8 cellular contexts compared by ENCODE assay signal in the genomic region with DNA sequence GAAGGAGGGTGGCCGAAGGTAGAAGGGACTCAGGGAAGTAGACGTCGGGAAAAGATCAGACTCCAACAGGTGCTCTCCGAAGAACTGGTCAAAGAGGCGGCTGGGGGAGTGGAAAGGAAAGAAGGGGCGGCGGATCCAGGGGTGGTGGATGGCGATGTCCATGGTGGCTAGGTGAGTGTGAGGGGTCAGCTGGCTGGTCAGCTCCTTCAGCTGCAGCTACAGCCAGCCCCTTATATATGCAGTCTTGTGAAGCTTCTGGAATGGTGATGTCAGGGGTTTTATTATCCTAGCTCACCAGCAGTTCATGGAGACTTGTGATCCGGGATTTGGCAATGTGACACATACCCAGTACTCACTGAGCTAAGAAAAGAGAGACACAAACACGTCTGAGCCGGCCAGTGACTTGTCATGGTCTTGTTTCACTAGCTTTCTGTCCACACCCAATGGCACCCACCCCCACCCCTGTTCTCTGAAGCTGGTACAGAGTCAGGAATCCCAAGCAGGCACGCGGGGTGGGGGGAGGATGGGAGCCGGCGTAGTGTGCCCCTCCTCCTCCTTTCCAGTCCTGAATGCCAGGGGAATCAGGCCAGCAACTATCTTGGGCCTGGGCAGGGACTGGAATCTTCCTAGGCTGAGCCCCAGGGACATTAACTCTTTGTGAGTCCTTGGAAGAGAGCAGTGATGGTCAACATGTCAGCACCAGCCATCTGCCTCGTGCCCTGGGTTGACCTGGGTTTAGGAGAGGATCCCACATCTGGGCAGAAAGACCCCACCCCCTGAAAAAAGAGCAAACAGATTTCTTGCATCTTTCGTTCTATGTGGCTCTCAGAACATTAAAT. TPM values are rescaled to one million over a fixed set of nuclear protein-coding genes. Genes with fewer than 3 reads are reported as not detected.
A peak's percentile ranks its signal among the peaks of the same experiment; 100 is the strongest.
DNase-seq lines count a peak whose midpoint lies in the region; ATAC-seq lines count a peak whose summit lies in the region.

A gene with protein sequence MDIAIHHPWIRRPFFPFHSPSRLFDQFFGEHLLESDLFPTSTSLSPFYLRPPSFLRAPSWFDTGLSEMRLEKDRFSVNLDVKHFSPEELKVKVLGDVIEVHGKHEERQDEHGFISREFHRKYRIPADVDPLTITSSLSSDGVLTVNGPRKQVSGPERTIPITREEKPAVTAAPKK (minus strand): TSS at position 208 of the 839 bp plus-strand sequence. CDS start 46 bp downstream, at position 162.

- H3K4me1 Mint-ChIP-seq in activated T-helper 2 cell treated with anti-CD3 and anti-CD28 coated beads, Interferon-gamma antibody, Interleukin-2, Interleukin-4, amounts not matched to agents 10 μg/mL and 5 μg/mL and 100 μg/mL, durations not matched to agents 14 hours and 24 hours and 36 hours (ENCODE audit: low read depth): no peaks in the 10 kb centered on the region

- no CpG with 5 or more reads among the region's 17 CpGs for WGBS in neuronal stem cell (ENCODE audit: extremely low coverage in 2 of 2, insufficient read length in 2 of 2, insufficient replicate concordance in 1 of 2), 2 donors

- peaks cover 5 to 13% of the 10 kb centered on the region in 2 donors for H3K4me1 ChIP-seq in neuronal stem cell (ENCODE audit: control insufficient read depth in 2 of 2, insufficient read depth in 1 of 2, low read depth in 1 of 2, low read length in 2 of 2)

- no peaks in the 10 kb centered on the region for H3K36me3 ChIP-seq in neuronal stem cell (replicated peaks in 1 of 2; ENCODE audit: control insufficient read depth in 2 of 2, insufficient read depth in 2 of 2, low read length in 2 of 2)

- H2BK15ac ChIP-seq in neuronal stem cell (ENCODE audit: low read length): peak within 1 kb of the TSS; percentile 45

- H3K4me3 Mint-ChIP-seq in activated T-helper 2 cell treated with anti-CD3 and anti-CD28 coated beads, Interferon-gamma antibody, Interleukin-2, Interleukin-4, amounts not matched to agents 10 μg/mL and 5 μg/mL and 100 μg/mL, durations not matched to agents 14 hours and 24 hours and 36 hours (ENCODE audit: low read depth): no peak within 1 kb of the TSS

- peak within 1 kb of the TSS; percentile 0 for H3K23ac ChIP-seq in neuronal stem cell (ENCODE audit: low read depth, low read length, poor library complexity)

- no peaks in the 10 kb centered on the region for H3K9me3 Mint-ChIP-seq in activated T-helper 2 cell treated with anti-CD3 and anti-CD28 coated beads, Interferon-gamma antibody, Interleukin-2, Interleukin-4, amounts not matched to agents 10 μg/mL and 5 μg/mL and 100 μg/mL, durations not matched to agents 14 hours and 24 hours and 36 hours

- peaks cover 35% of the 10 kb centered on the region for H3K27me3 Mint-ChIP-seq in activated T-helper 2 cell treated with anti-CD3 and anti-CD28 coated beads, Interferon-gamma antibody, Interleukin-2, Interleukin-4, amounts not matched to agents 10 μg/mL and 5 μg/mL and 100 μg/mL, durations not matched to agents 14 hours and 24 hours and 36 hours (ENCODE audit: low read depth)

- intact Hi-C loops in activated T-helper 2 cell treated with anti-CD3 and anti-CD28 coated beads, Interferon-gamma antibody, Interleukin-2, Interleukin-4, amounts not matched to agents 10 μg/mL and 5 μg/mL and 100 μg/mL, durations not matched to agents 14 hours and 24 hours and 36 hours (cut with micrococcal nuclease): no loop called here

- H2BK120ac ChIP-seq in neuronal stem cell (ENCODE audit: low read depth, low read length): no peak within 1 kb of the TSS

- no peak for ATAC-seq in GM18519 (IDR thresholded peaks at IDR 0.05; ENCODE audit: low FRiP score, unreplicated experiment)

- DNase-seq in AG08395 (ENCODE audit: low spot score): peak; percentile 92
- peak; percentile 25 for DNase-seq in SW480 (ENCODE audit: low spot score)
- peak; percentile 80 for DNase-seq in foreskin melanocyte
- no peak for DNase-seq in neuronal stem cell (ENCODE audit: low spot score)
- no peak for DNase-seq in activated T-helper 2 cell treated with anti-CD3 and anti-CD28 coated beads, Interferon-gamma antibody, Interleukin-2, Interleukin-4, amounts not matched to agents 10 μg/mL and 5 μg/mL and 100 μg/mL, durations not matched to agents 14 hours and 24 hours and 36 hours (ENCODE audit: low spot score)
- DNase-seq in NCI-H774 (lab: John Stamatoyannopoulos, UW): no peak
- no peak for DNase-seq in NCI-H146 treated with DMSO at 0.1 percent for 48 hours (lab: John Stamatoyannopoulos, UW; ENCODE audit: unreplicated experiment)

- peak within 1 kb of the TSS; percentile 16 for H2BK5ac ChIP-seq in neuronal stem cell (ENCODE audit: low read length)

- no peak within 1 kb of the TSS for H4K8ac ChIP-seq in neuronal stem cell (ENCODE audit: low read depth, low read length)

- peak within 1 kb of the TSS; percentile 65 for H2AK5ac ChIP-seq in neuronal stem cell (ENCODE audit: low read depth, low read length)

- no peaks in the 10 kb centered on the region for H3K27me3 ChIP-seq in neuronal stem cell (ENCODE audit: control insufficient read depth in 3 of 3, insufficient read depth in 3 of 3, low read depth in 1 of 3, low read length in 3 of 3)

- peak within 1 kb of the TSS; percentile 74 for H3K18ac ChIP-seq in neuronal stem cell (ENCODE audit: low read length)

- no peak within 1 kb of the TSS for H3K4ac ChIP-seq in neuronal stem cell (ENCODE audit: low read length)

- H3K27ac Mint-ChIP-seq in activated T-helper 2 cell treated with anti-CD3 and anti-CD28 coated beads, Interferon-gamma antibody, Interleukin-2, Interleukin-4, amounts not matched to agents 10 μg/mL and 5 μg/mL and 100 μg/mL, durations not matched to agents 14 hours and 24 hours and 36 hours: no peak within 1 kb of the TSS

- H3K9me3 ChIP-seq in neuronal stem cell (replicated peaks in 1 of 2; ENCODE audit: control insufficient read depth in 2 of 2, insufficient read depth in 1 of 2, low read depth in 1 of 2, low read length in 2 of 2): no peaks in the 10 kb centered on the region

- H2BK12ac ChIP-seq in neuronal stem cell (ENCODE audit: low read length): no peak within 1 kb of the TSS

- no peak within 1 kb of the TSS for H3K9ac ChIP-seq in neuronal stem cell (ENCODE audit: low read depth, low read length, poor library complexity)

- H3K4me2 ChIP-seq in neuronal stem cell (ENCODE audit: insufficient read depth, low read length, poor library complexity, severe bottlenecking): no peak within 1 kb of the TSS

- no peak within 1 kb of the TSS for H4K91ac ChIP-seq in neuronal stem cell (ENCODE audit: low read depth, low read length, poor library complexity)

- H3K36me3 Mint-ChIP-seq in activated T-helper 2 cell treated with anti-CD3 and anti-CD28 coated beads, Interferon-gamma antibody, Interleukin-2, Interleukin-4, amounts not matched to agents 10 μg/mL and 5 μg/mL and 100 μg/mL, durations not matched to agents 14 hours and 24 hours and 36 hours (ENCODE audit: low read depth): no peaks in the 10 kb centered on the region

- H3K27ac ChIP-seq in neuronal stem cell (replicated peaks; ENCODE audit: low read length): no peak within 1 kb of the TSS

- H3K4me3 ChIP-seq in neuronal stem cell (ENCODE audit: low read length in 2 of 2): no peak within 1 kb of the TSS

- no peaks in the 10 kb centered on the region for H3K79me1 ChIP-seq in neuronal stem cell (ENCODE audit: low read depth, low read length)

- peak within 1 kb of the TSS; percentile 83 for H3K14ac ChIP-seq in neuronal stem cell (ENCODE audit: low read length)

- H2AFZ ChIP-seq in neuronal stem cell (ENCODE audit: low read length): peak within 1 kb of the TSS; percentile 89

RNA-seq across cellular contexts. Expression of the gene that starts here (rescaled TPM):
- polyA plus RNA-seq in neuronal stem cell (2013, experiment 1 of 2): 2.4 TPM
- polyA plus RNA-seq in neuronal stem cell (2013, experiment 2 of 2): 2.2 TPM
- not detected in 2 replicates for total RNA-seq in activated T-helper 2 cell treated with anti-CD3 and anti-CD28 coated beads, Interferon-gamma antibody, Interleukin-2, Interleukin-4, amounts not matched to agents 10 μg/mL and 5 μg/mL and 100 μg/mL, durations not matched to agents 14 hours and 24 hours and 36 hours

Comparison
In these comparisons a context has a peak if more than half of its experiments do, and no peak if none do; other contexts are left out.
1. DNase-seq: peak in AG08395 (single experiment), SW480 (single experiment) and foreskin melanocyte (single experiment); none in neuronal stem cell (single experiment), activated T-helper 2 cell treated with anti-CD3 and anti-CD28 coated beads, Interferon-gamma antibody, Interleukin-2, Interleukin-4, amounts not matched to agents 10 μg/mL and 5 μg/mL and 100 μg/mL, durations not matched to agents 14 hours and 24 hours and 36 hours (single experiment), NCI-H774 (single experiment) and NCI-H146 treated with DMSO at 0.1 percent for 48 hours (single experiment).